ENCODE assay signal across 16 cellular contexts in genomic region chr14:99740411-99740810, GRCh38. TPM values are rescaled to one million over a fixed set of nuclear protein-coding genes. Genes with fewer than 3 reads are reported as not detected.
A peak's percentile ranks its signal among the peaks of the same experiment; 100 is the strongest.
DNase-seq lines count a peak whose midpoint lies in the region; ATAC-seq and TF ChIP-seq lines count a peak whose summit lies in the region.
"Had no signal": no experiment of that assay in that cellular context is flagged by ENCODE, and none has a peak within 500 bp of the region (broad histone marks: within the 10 kb centered on the region; RNA-seq: fewer than 3 reads in every experiment).

No MANE protein-coding gene starts in this region.

- no peaks in the 10 kb centered on the region for H3K9me3 Mint-ChIP-seq in type B pancreatic cell

- intact Hi-C loops in left ventricle myocardium superior (cut with micrococcal nuclease) = no loop called here

- no peaks in the 10 kb centered on the region for H3K27me3 ChIP-seq in esophagus (ENCODE audit: control insufficient read depth in 1 of 2, insufficient read depth in 2 of 2, low read length in 2 of 2)
- H3K27me3 ChIP-seq in osteoblast (ENCODE audit: insufficient read depth, low read length) = no peaks in the 10 kb centered on the region

- peak; percentile 55 for ATAC-seq in left ventricle myocardium superior

- TF ChIP-seq CTCF in osteoblast (IDR thresholded peaks at IDR 0.05; ENCODE audit: extremely low read depth, low read depth, low read length) = no peak
- TF ChIP-seq CTCF in type B pancreatic cell (conservative IDR thresholded peaks at IDR 0.05) = no peak

- H3K4me1 ChIP-seq in esophagus (ENCODE audit: control insufficient read depth in 2 of 2, insufficient read depth in 2 of 2, low read length in 1 of 2) = peaks cover 0 to 5% of the 10 kb centered on the region in 2 donors
- peaks cover 25% of the 10 kb centered on the region for H3K4me1 ChIP-seq in osteoblast (ENCODE audit: insufficient read depth, low read length)

- H3K36me3 Mint-ChIP-seq in type B pancreatic cell = no peaks in the 10 kb centered on the region

- no peak overlapping the region for H3K4me2 ChIP-seq in osteoblast (ENCODE audit: insufficient read depth, low read length)
- H3K4me2 ChIP-seq: KMS-11, PC-9 had no signal

- H3K27ac Mint-ChIP-seq in type B pancreatic cell = peak overlapping the region; percentile 24

- no peak overlapping the region for H3K4me3 Mint-ChIP-seq in type B pancreatic cell

- H3K36me3 ChIP-seq in esophagus (ENCODE audit: control insufficient read depth in 2 of 2, insufficient read depth in 2 of 2, low read length in 1 of 2) = no peaks in the 10 kb centered on the region
- no peaks in the 10 kb centered on the region for H3K36me3 ChIP-seq in osteoblast (ENCODE audit: insufficient read depth, low read length)

- 63 to 67% methylated on average over 10 of the region's 10 CpGs for WGBS in esophagus, 2 donors

- peak overlapping the region; percentile 16 to 27 for H3K27ac ChIP-seq in esophagus (ENCODE audit: low read depth in 2 of 2, low read length in 1 of 2)
- H3K27ac ChIP-seq in osteoblast (ENCODE audit: low read depth, low read length) = no peak overlapping the region
- H3K27ac ChIP-seq: KMS-11, PC-9 had no signal

- no peaks in the 10 kb centered on the region for H3K9me3 ChIP-seq in esophagus (ENCODE audit: control insufficient read depth in 2 of 2, insufficient read depth in 1 of 2, low read depth in 1 of 2, low read length in 1 of 2)
- no peaks in the 10 kb centered on the region for H3K9me3 ChIP-seq in osteoblast (ENCODE audit: low read depth, low read length)

- peaks cover 26% of the 10 kb centered on the region for H3K4me1 Mint-ChIP-seq in type B pancreatic cell (ENCODE audit: unreplicated experiment)

- no peak overlapping the region for H2AFZ ChIP-seq in osteoblast (ENCODE audit: low read length)
- H2AFZ ChIP-seq: PC-9 had no signal

- H3K27me3 Mint-ChIP-seq in type B pancreatic cell = peaks cover 7% of the 10 kb centered on the region

- DNase-seq in left ventricle myocardium superior = peak; percentile 70
- DNase-seq in osteoblast (ENCODE audit: insufficient read length, low spot score, missing footprints) = peak; percentile 84
- no peak for DNase-seq in type B pancreatic cell (ENCODE audit: extremely low spot score, unreplicated experiment)
- no peak for DNase-seq in stimulated activated CD4-positive, alpha-beta T cell treated with anti-CD3 and anti-CD28 coated beads, Interleukin-4, amount 100 ng/mL, for 1 hour
- no peak for DNase-seq in NCI-H446 treated with DMSO at 0.1 percent for 48 hours (lab: John Stamatoyannopoulos, UW)
- DNase-seq in cerebellum (ENCODE audit: low spot score) = no peak
- DNase-seq: C1 segment of cervical spinal cord, NCI-H1436, NCI-H2029 treated with DMSO at 0.1 percent for 48 hours, NCI-H2171 treated with DMSO at 0.1 percent for 48 hours, NCI-H510A, NCI-H82, PC-9 had no signal

- peaks cover 3% of the 10 kb centered on the region for H4K20me1 ChIP-seq in osteoblast (ENCODE audit: insufficient read depth, low read length)

- H3K79me2 ChIP-seq in osteoblast (ENCODE audit: insufficient read depth, low read length) = no peaks in the 10 kb centered on the region

- H3K4me3 ChIP-seq in esophagus (ENCODE audit: low read depth in 1 of 2, low read length in 2 of 2) (no peak overlapping the region), osteoblast (ENCODE audit: insufficient read depth, low read length) (no peak overlapping the region)
- H3K4me3 ChIP-seq: PC-9 had no signal

RNA-seq across cellular contexts. Expression of gene EML1, which starts 52.8 kb away (rescaled TPM):
- polyA plus RNA-seq in esophagus = 1 to 10 TPM; 3.1 to 4.4 TPM
- total RNA-seq in left ventricle myocardium superior (42.9 TPM), osteoblast (38.0 and 46.7 TPM in 2 replicates), type B pancreatic cell (ENCODE audit: low replicate concordance) (45.7 and 73.8 TPM in 2 replicates), cerebellum (26.8 TPM)

RNA-seq across cellular contexts. Expression of gene CYP46A1, which starts 56.3 kb away (rescaled TPM):
- under 1 TPM; 0.16 to 0.20 TPM for polyA plus RNA-seq in esophagus
- 3.0 TPM for total RNA-seq in left ventricle myocardium superior
- total RNA-seq in osteoblast = 0.36 and 0.59 TPM in 2 replicates
- total RNA-seq in type B pancreatic cell (ENCODE audit: low replicate concordance) = 0.98 and 4.7 TPM in 2 replicates
- total RNA-seq in cerebellum = 6.1 TPM
- total RNA-seq: A673, PC-9 had no signal

Comparison
In these comparisons a context has a peak if more than half of its experiments do, and no peak if none do; other contexts are left out.
1. DNase-seq: peak in left ventricle myocardium superior (single experiment) and osteoblast (single experiment); none in type B pancreatic cell (single experiment), stimulated activated CD4-positive, alpha-beta T cell treated with anti-CD3 and anti-CD28 coated beads, Interleukin-4, amount 100 ng/mL, for 1 hour (single experiment), NCI-H446 treated with DMSO at 0.1 percent for 48 hours (single experiment) and cerebellum (single experiment).